ENCODE assay signal across 9 cellular contexts in genomic region chr2:196233808-196234501, GRCh38.
DNase-seq lines count a peak whose midpoint lies in the region; ATAC-seq, FAIRE-seq and TF ChIP-seq lines count a peak whose summit lies in the region.
"Had no signal": no experiment of that assay in that cellular context is flagged by ENCODE, and none has a peak within 500 bp of the region (broad histone marks: within the 10 kb centered on the region; RNA-seq: fewer than 3 reads in every experiment).

No MANE protein-coding gene starts in this region.

- H3K4me1 Mint-ChIP-seq in activated T-helper 2 cell treated with anti-CD3 and anti-CD28 coated beads, Interferon-gamma antibody, Interleukin-2, Interleukin-4, amounts not matched to agents 10 μg/mL and 5 μg/mL and 100 μg/mL, durations not matched to agents 14 hours and 24 hours and 36 hours (ENCODE audit: low read depth) = peaks cover 79% of the 10 kb centered on the region

- H3K4me3 Mint-ChIP-seq in activated T-helper 2 cell treated with anti-CD3 and anti-CD28 coated beads, Interferon-gamma antibody, Interleukin-2, Interleukin-4, amounts not matched to agents 10 μg/mL and 5 μg/mL and 100 μg/mL, durations not matched to agents 14 hours and 24 hours and 36 hours (ENCODE audit: low read depth) = no peak overlapping the region

- no peaks in the 10 kb centered on the region for H3K27me3 Mint-ChIP-seq in activated T-helper 2 cell treated with anti-CD3 and anti-CD28 coated beads, Interferon-gamma antibody, Interleukin-2, Interleukin-4, amounts not matched to agents 10 μg/mL and 5 μg/mL and 100 μg/mL, durations not matched to agents 14 hours and 24 hours and 36 hours (ENCODE audit: low read depth)

- peak; percentile 83 for ATAC-seq in HG03432 (IDR thresholded peaks at IDR 0.05; ENCODE audit: unreplicated experiment)

- FAIRE-seq in H54 (lab: Jason Lieb, UNC) = no peak
- FAIRE-seq: G401.6 had no signal

- intact Hi-C loops in activated T-helper 2 cell treated with anti-CD3 and anti-CD28 coated beads, Interferon-gamma antibody, Interleukin-2, Interleukin-4, amounts not matched to agents 10 μg/mL and 5 μg/mL and 100 μg/mL, durations not matched to agents 14 hours and 24 hours and 36 hours (cut with micrococcal nuclease) = loop anchor here (1.0 to 2.0 kb wide), 4 partner anchors 8 to 41 kb away; no protein-coding TSS in a partner anchor

- no peak for TF ChIP-seq POLR2A in H54 (IDR thresholded peaks at IDR 0.05; ENCODE audit: low read depth, low read length)

- H3K9me3 Mint-ChIP-seq in activated T-helper 2 cell treated with anti-CD3 and anti-CD28 coated beads, Interferon-gamma antibody, Interleukin-2, Interleukin-4, amounts not matched to agents 10 μg/mL and 5 μg/mL and 100 μg/mL, durations not matched to agents 14 hours and 24 hours and 36 hours = peaks cover 4% of the 10 kb centered on the region

- peaks cover 25% of the 10 kb centered on the region for H3K36me3 Mint-ChIP-seq in activated T-helper 2 cell treated with anti-CD3 and anti-CD28 coated beads, Interferon-gamma antibody, Interleukin-2, Interleukin-4, amounts not matched to agents 10 μg/mL and 5 μg/mL and 100 μg/mL, durations not matched to agents 14 hours and 24 hours and 36 hours (ENCODE audit: low read depth)

- DNase-seq in stimulated activated naive CD4-positive, alpha-beta T cell (lab: John Stamatoyannopoulos, UW) = peak in 4 of 6 experiments; percentile 1 to 60 (median 51)
- no peak for DNase-seq in stimulated activated naive CD4-positive, alpha-beta T cell treated with Interleukin-2 at 50 U/mL for 16 hours (lab: John Stamatoyannopoulos, UW)
- DNase-seq in activated T-helper 2 cell treated with anti-CD3 and anti-CD28 coated beads, Interferon-gamma antibody, Interleukin-2, Interleukin-4, amounts not matched to agents 10 μg/mL and 5 μg/mL and 100 μg/mL, durations not matched to agents 14 hours and 24 hours and 36 hours (ENCODE audit: low spot score) = no peak
- peak; percentile 64 for DNase-seq in myocyte (ENCODE audit: low read depth)
- DNase-seq in H54 (ENCODE audit: insufficient read length, low spot score) = no peak
- no peak for DNase-seq in hypothalamus (lab: John Stamatoyannopoulos, UW)
- DNase-seq in kidney glomerular epithelial cell (lab: John Stamatoyannopoulos, UW) = no peak

- peak overlapping the region; percentile 62 for H3K27ac Mint-ChIP-seq in activated T-helper 2 cell treated with anti-CD3 and anti-CD28 coated beads, Interferon-gamma antibody, Interleukin-2, Interleukin-4, amounts not matched to agents 10 μg/mL and 5 μg/mL and 100 μg/mL, durations not matched to agents 14 hours and 24 hours and 36 hours

Comparison
In these comparisons a context has a peak if more than half of its experiments do, and no peak if none do; other contexts are left out.
1. DNase-seq: peak in stimulated activated naive CD4-positive, alpha-beta T cell (4 of 6) and myocyte (single experiment); none in stimulated activated naive CD4-positive, alpha-beta T cell treated with Interleukin-2 at 50 U/mL for 16 hours (single experiment), activated T-helper 2 cell treated with anti-CD3 and anti-CD28 coated beads, Interferon-gamma antibody, Interleukin-2, Interleukin-4, amounts not matched to agents 10 μg/mL and 5 μg/mL and 100 μg/mL, durations not matched to agents 14 hours and 24 hours and 36 hours (single experiment), H54 (single experiment), hypothalamus (0 of 51) and kidney glomerular epithelial cell (single experiment).